ENCODE assay signal across 23 cellular contexts in the genomic region with DNA sequence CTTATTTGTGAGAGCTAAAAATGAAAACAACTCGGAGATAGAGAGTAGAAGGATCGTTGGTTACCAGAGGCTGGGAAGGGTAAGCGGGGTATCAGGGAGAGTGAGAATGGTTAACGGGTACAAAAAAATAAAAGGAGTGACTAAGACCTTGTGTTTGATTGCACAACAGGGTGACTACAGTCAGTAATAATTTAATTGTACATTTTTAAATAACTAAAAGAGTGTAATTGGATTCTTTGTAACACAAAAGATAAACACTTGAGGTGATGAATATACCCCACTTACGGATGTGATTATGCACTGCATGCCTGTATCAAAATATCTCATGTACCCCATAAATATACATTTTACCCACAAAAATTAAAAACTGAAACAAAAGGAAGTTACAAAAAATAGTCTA.
"Had no signal": no experiment of that assay in that cellular context is flagged by ENCODE, and none has a peak within 500 bp of the region (broad histone marks: within the 10 kb centered on the region; RNA-seq: fewer than 3 reads in every experiment).

No MANE protein-coding gene starts in this region.

- H3K4me3 ChIP-seq: dorsolateral prefrontal cortex, esophagus muscularis mucosa, left ventricle myocardium inferior, right lobe of liver, transverse colon had no signal

- DNase-seq: activated CD4-positive, alpha-beta T cell treated with anti-CD3 and anti-CD28 coated beads, Interleukin-2, amount 10 ng/mL, durations not matched to agents 24 days and 14 days; activated CD8-positive, alpha-beta memory T cell treated with anti-CD3 and anti-CD28 coated beads, Interleukin-2, amount 10 ng/mL, durations not matched to agents 7 days and 5 days; activated CD8-positive, alpha-beta T cell treated with anti-CD3 and anti-CD28 coated beads for 36 hours; activated gamma-delta T cell; activated naive CD4-positive, alpha-beta T cell treated with anti-CD3 and anti-CD28 coated beads, Interleukin-2, amount 50 U/mL, for 16 hours; activated naive CD8-positive, alpha-beta T cell treated with anti-CD3 and anti-CD28 coated beads, Interleukin-2, amount 50 U/mL, for 24 hours; activated T-cell treated with anti-CD3 and anti-CD28 coated beads for 4 hours; anterior cingulate cortex; central memory CD4-positive, alpha-beta T cell; dorsolateral prefrontal cortex; effector memory CD8-positive, alpha-beta T cell; foreskin keratinocyte; left ventricle myocardium inferior; naive thymus-derived CD4-positive, alpha-beta T cell; occipital lobe; right lobe of liver; small intestine; stimulated activated CD4-positive, alpha-beta T cell treated with anti-CD3 and anti-CD28 coated beads, Interleukin-2, amount 100 ng/mL, for 24 hours; stimulated activated naive CD8-positive, alpha-beta T cell treated with anti-CD3 and anti-CD28 coated beads, Interleukin-15, amount 100 ng/mL, for 72 hours; transverse colon had no signal

- ATAC-seq: activated CD4-positive, CD25-positive, alpha-beta regulatory T cell treated with anti-CD3 and anti-CD28 coated beads, Interleukin-2, amount 50 U/mL, for 24 hours; activated CD8-positive, alpha-beta memory T cell treated with anti-CD3 and anti-CD28 coated beads, Interleukin-2, amount 10 ng/mL, durations not matched to agents 7 days and 5 days; activated CD8-positive, alpha-beta T cell treated with anti-CD3 and anti-CD28 coated beads for 36 hours; activated naive CD8-positive, alpha-beta T cell treated with anti-CD3 and anti-CD28 coated beads, Interleukin-2, amount 50 U/mL, for 24 hours; effector memory CD8-positive, alpha-beta T cell; foreskin keratinocyte; naive thymus-derived CD4-positive, alpha-beta T cell; right lobe of liver; stimulated activated effector memory CD8-positive, alpha-beta T cell treated with anti-CD3 and anti-CD28 coated beads, Interleukin-12 subunit alpha, Interleukin-12 subunit beta, amount 100 ng/mL, for 72 hours; stimulated activated naive CD8-positive, alpha-beta T cell treated with anti-CD3 and anti-CD28 coated beads, Interleukin-15, amount 100 ng/mL, for 72 hours had no signal
